24 cellular contexts compared by ENCODE assay signal in the genomic region with DNA sequence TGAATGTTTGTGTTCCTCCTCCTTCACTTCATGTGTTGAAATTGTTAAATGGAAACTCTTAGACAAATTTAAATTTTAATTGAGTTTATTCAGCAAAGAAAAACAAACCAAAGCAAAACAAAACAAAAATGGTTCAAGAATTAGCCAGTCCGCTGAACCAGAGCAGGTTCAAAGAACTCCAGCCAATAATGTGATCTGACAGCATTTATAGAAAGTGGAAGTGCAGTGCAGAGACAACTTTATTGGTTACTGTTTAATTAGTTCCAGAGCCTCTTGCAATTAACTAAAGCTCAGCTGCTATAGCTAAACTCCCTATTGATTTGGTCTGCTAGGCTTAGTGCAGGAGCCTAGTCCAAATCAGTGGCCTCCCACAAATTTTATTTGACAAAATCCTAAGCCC.
"Had no signal": no experiment of that assay in that cellular context is flagged by ENCODE, and none has a peak within 500 bp of the region (broad histone marks: within the 10 kb centered on the region; RNA-seq: fewer than 3 reads in every experiment).

No MANE protein-coding gene starts in this region.

- H3K27ac Mint-ChIP-seq: naive thymus-derived CD8-positive, alpha-beta T cell; stimulated activated memory B cell treated with anti-CD40 and anti-IgM and Interleukin-4, amounts not matched to agents 10 μg/mL and 1 μg/mL and 100 μg/mL, for 72 hours had no signal

- H3K36me3 Mint-ChIP-seq: naive thymus-derived CD8-positive, alpha-beta T cell; stimulated activated memory B cell treated with anti-CD40 and anti-IgM and Interleukin-4, amounts not matched to agents 10 μg/mL and 1 μg/mL and 100 μg/mL, for 72 hours had no signal

- ATAC-seq: esophagus mucosa; gastrocnemius medialis; left colon; left ventricle myocardium superior; lower lobe of right lung; naive thymus-derived CD8-positive, alpha-beta T cell; pancreas; stimulated activated memory B cell treated with anti-CD40 and anti-IgM and Interleukin-4, amounts not matched to agents 10 μg/mL and 1 μg/mL and 100 μg/mL, for 72 hours; stimulated activated naive CD8-positive, alpha-beta T cell treated with anti-CD3 and anti-CD28 coated beads, Interleukin-15, Interleukin-2, amounts not matched to agents 100 U/mL and 50 U/mL, for 24 hours; upper lobe of right lung had no signal

- H3K4me1 ChIP-seq: gastrocnemius medialis, lower lobe of right lung, pancreas, right atrium auricular region, sigmoid colon, spleen, testis, tibial nerve, upper lobe of right lung, vagina had no signal

- H3K36me3 ChIP-seq: gastrocnemius medialis, lower lobe of right lung, neutrophil, pancreas, right atrium auricular region, sigmoid colon, spleen, tibial nerve, upper lobe of right lung, vagina had no signal

- H3K27me3 Mint-ChIP-seq: naive thymus-derived CD8-positive, alpha-beta T cell; stimulated activated memory B cell treated with anti-CD40 and anti-IgM and Interleukin-4, amounts not matched to agents 10 μg/mL and 1 μg/mL and 100 μg/mL, for 72 hours had no signal

- H3K27me3 ChIP-seq: gastrocnemius medialis, neutrophil, pancreas, right atrium auricular region, sigmoid colon, spleen, testis, tibial nerve, upper lobe of right lung, vagina had no signal

- FAIRE-seq: pancreas had no signal

- H3K4me1 Mint-ChIP-seq: naive thymus-derived CD8-positive, alpha-beta T cell; stimulated activated memory B cell treated with anti-CD40 and anti-IgM and Interleukin-4, amounts not matched to agents 10 μg/mL and 1 μg/mL and 100 μg/mL, for 72 hours had no signal

- DNase-seq: dermis blood vessel endothelial cell; effector memory CD4-positive, alpha-beta T cell; foreskin fibroblast; gastrocnemius medialis; head of caudate nucleus; left colon; left ventricle myocardium superior; lower lobe of right lung; naive thymus-derived CD8-positive, alpha-beta T cell; pancreas; sigmoid colon; spleen; stimulated activated CD4-positive, alpha-beta T cell treated with anti-CD3 and anti-CD28 coated beads, Interleukin-4, amount 100 ng/mL, for 4 hours; stimulated activated naive CD8-positive, alpha-beta T cell treated with anti-CD3 and anti-CD28 coated beads, Interleukin-15, Interleukin-2, amounts not matched to agents 100 U/mL and 50 U/mL, for 24 hours; substantia nigra; testis; upper lobe of right lung had no signal

- H3K27ac ChIP-seq: coronary artery, gastrocnemius medialis, lower lobe of right lung, neutrophil, pancreas, right atrium auricular region, sigmoid colon, spleen, testis, tibial nerve, upper lobe of right lung, vagina had no signal

- H3K4me3 ChIP-seq: coronary artery, gastrocnemius medialis, lower lobe of right lung, pancreas, right atrium auricular region, sigmoid colon, spleen, testis, tibial nerve, upper lobe of right lung, vagina had no signal

- H3K9me3 ChIP-seq: gastrocnemius medialis, lower lobe of right lung, neutrophil, pancreas, right atrium auricular region, sigmoid colon, testis, tibial nerve, upper lobe of right lung, vagina had no signal

- H3K4me3 Mint-ChIP-seq: naive thymus-derived CD8-positive, alpha-beta T cell; stimulated activated memory B cell treated with anti-CD40 and anti-IgM and Interleukin-4, amounts not matched to agents 10 μg/mL and 1 μg/mL and 100 μg/mL, for 72 hours had no signal

- H3K9me3 Mint-ChIP-seq: stimulated activated memory B cell treated with anti-CD40 and anti-IgM and Interleukin-4, amounts not matched to agents 10 μg/mL and 1 μg/mL and 100 μg/mL, for 72 hours had no signal
